Comparison of ENCODE assay signal across 8 cellular contexts in the genomic region with DNA sequence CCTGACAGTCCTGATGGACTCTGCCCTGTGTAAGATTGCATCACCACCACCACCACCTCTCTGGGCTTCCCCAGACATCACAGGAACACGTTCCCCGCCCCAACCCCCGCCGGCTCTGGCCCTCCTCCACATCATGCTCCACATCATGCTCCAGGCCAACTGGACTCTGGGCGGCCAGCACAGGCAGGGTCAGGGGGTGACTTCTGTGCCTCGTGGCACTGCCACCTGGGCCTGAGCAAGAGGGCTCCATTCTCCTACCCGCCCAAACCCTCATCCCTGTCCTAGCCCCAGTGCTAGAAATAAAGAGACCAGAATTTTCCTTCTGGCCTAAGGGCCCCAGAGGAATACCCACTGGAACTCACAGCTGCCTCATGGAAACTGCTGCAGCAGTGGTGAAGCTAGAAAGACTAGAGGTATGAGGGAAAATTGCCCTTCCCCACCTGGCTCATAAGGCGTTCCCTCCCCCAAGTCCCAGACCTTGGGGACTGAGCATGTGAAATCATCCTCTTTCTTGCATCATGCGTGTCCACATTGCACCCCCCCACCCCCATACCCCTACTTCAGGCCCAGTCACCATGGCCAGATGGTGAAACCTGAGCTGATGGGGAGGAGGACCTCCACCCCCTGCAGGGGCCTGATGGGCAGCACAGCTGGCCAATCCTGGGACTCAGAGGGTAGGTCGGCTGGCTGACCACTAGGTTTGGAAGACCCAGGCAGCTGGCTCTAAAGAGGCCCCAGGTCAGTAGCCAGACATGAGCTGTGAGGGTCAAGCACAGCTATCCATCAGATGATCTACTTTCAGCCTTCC. TPM values are rescaled to one million over a fixed set of nuclear protein-coding genes. Genes with fewer than 3 reads are reported as not detected.
A peak's percentile ranks its signal among the peaks of the same experiment; 100 is the strongest.
DNase-seq lines count a peak whose midpoint lies in the region; ATAC-seq and TF ChIP-seq lines count a peak whose summit lies in the region.

A gene with protein sequence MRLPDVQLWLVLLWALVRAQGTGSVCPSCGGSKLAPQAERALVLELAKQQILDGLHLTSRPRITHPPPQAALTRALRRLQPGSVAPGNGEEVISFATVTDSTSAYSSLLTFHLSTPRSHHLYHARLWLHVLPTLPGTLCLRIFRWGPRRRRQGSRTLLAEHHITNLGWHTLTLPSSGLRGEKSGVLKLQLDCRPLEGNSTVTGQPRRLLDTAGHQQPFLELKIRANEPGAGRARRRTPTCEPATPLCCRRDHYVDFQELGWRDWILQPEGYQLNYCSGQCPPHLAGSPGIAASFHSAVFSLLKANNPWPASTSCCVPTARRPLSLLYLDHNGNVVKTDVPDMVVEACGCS (plus strand): TSS at position 742 of the 808 bp plus-strand sequence. CDS start 230 bp downstream, outside the sequence.

- no peak within 1 kb of the TSS for H3K27ac ChIP-seq in Peyer's patch

- peaks cover 0 to 18% (median 0%) of the 10 kb centered on the region in 4 donors for H3K4me1 ChIP-seq in Peyer's patch

- CTCF ChIA-PET in activated CD4-positive, alpha-beta T cell treated with anti-CD3 and anti-CD28 coated beads, Interleukin-2, amount 10 ng/mL, durations not matched to agents 7 days and 5 days (lab: Charles Lee): interaction anchor here (0.8 to 5.0 kb wide), 11 partner anchors 8 to 225 kb away, joined by 3 to 31 read pairs (median 10); a partner anchor contains a TSS

- no peak for TF ChIP-seq POLR2A in Peyer's patch (IDR thresholded peaks at IDR 0.05)

- H3K27ac Mint-ChIP-seq in activated CD4-positive, alpha-beta T cell treated with anti-CD3 and anti-CD28 coated beads, Interleukin-2, amount 10 ng/mL, durations not matched to agents 7 days and 5 days: peak within 1 kb of the TSS; percentile 14

- TF ChIP-seq CTCF in choroid plexus epithelial cell (conservative IDR thresholded peaks at IDR 0.05; ENCODE audit: low read depth, low read length) (no peak), Peyer's patch (IDR thresholded peaks at IDR 0.05) (no peak)

- POLR2A ChIA-PET in activated CD4-positive, alpha-beta T cell treated with anti-CD3 and anti-CD28 coated beads, Interleukin-2, amount 10 ng/mL, durations not matched to agents 7 days and 5 days (lab: Charles Lee): interaction anchor here (0.6 kb wide), 1 partner anchor 140 kb away, joined by 11 read pairs; no protein-coding TSS in a partner anchor

- H3K4me3 ChIP-seq in choroid plexus epithelial cell (ENCODE audit: low read depth, low read length): peak within 1 kb of the TSS; percentile 27
- peak within 1 kb of the TSS in 1 of 4 donors; percentile 18 for H3K4me3 ChIP-seq in Peyer's patch

- ATAC-seq in HG02870 (IDR thresholded peaks at IDR 0.05; ENCODE audit: unreplicated experiment): no peak

- no peaks in the 10 kb centered on the region for H3K9me3 Mint-ChIP-seq in activated CD4-positive, alpha-beta T cell treated with anti-CD3 and anti-CD28 coated beads, Interleukin-2, amount 10 ng/mL, durations not matched to agents 7 days and 5 days

- H3K27me3 ChIP-seq in Peyer's patch: no peaks in the 10 kb centered on the region

- H3K27me3 Mint-ChIP-seq in activated CD4-positive, alpha-beta T cell treated with anti-CD3 and anti-CD28 coated beads, Interleukin-2, amount 10 ng/mL, durations not matched to agents 7 days and 5 days: peaks cover 1% of the 10 kb centered on the region

- DNase-seq in activated CD4-positive, alpha-beta T cell treated with anti-CD3 and anti-CD28 coated beads, Interleukin-2, amount 10 ng/mL, durations not matched to agents 7 days and 5 days: no peak
- DNase-seq in activated CD4-positive, alpha-beta T cell treated with anti-CD3 and anti-CD28 coated beads for 48 hours: no peak
- DNase-seq in NCI-H446 treated with DMSO at 0.1 percent for 48 hours (lab: John Stamatoyannopoulos, UW) (peak; percentile 22), choroid plexus epithelial cell (ENCODE audit: low read depth) (peak; percentile 97), renal cortical epithelial cell (ENCODE audit: low read depth) (peak; percentile 70), Peyer's patch (no peak)
- DNase-seq in activated CD4-positive, alpha-beta T cell treated with anti-CD3 and anti-CD28 coated beads, Interleukin-2, amount 50 U/mL, for 1 hour: no peak

- no peaks in the 10 kb centered on the region for H3K36me3 ChIP-seq in Peyer's patch

- no peaks in the 10 kb centered on the region for H3K36me3 Mint-ChIP-seq in activated CD4-positive, alpha-beta T cell treated with anti-CD3 and anti-CD28 coated beads, Interleukin-2, amount 10 ng/mL, durations not matched to agents 7 days and 5 days (ENCODE audit: low read depth)

- H3K4me1 Mint-ChIP-seq in activated CD4-positive, alpha-beta T cell treated with anti-CD3 and anti-CD28 coated beads, Interleukin-2, amount 10 ng/mL, durations not matched to agents 7 days and 5 days: peaks cover 26% of the 10 kb centered on the region

- peak within 1 kb of the TSS; percentile 35 for H3K4me3 Mint-ChIP-seq in activated CD4-positive, alpha-beta T cell treated with anti-CD3 and anti-CD28 coated beads, Interleukin-2, amount 10 ng/mL, durations not matched to agents 7 days and 5 days

- no peaks in the 10 kb centered on the region for H3K9me3 ChIP-seq in Peyer's patch

RNA-seq across cellular contexts. Expression of the gene that starts here (rescaled TPM):
- total RNA-seq in activated CD4-positive, alpha-beta T cell treated with anti-CD3 and anti-CD28 coated beads, Interleukin-2, amount 10 ng/mL, durations not matched to agents 7 days and 5 days: not detected
- 1.0 and 3.1 TPM in 2 replicates for total RNA-seq in renal cortical epithelial cell
- not detected for total RNA-seq in Peyer's patch

Comparison
In these comparisons a context has a peak if more than half of its experiments do, and no peak if none do; other contexts are left out.
1. DNase-seq: peak in NCI-H446 treated with DMSO at 0.1 percent for 48 hours (single experiment), choroid plexus epithelial cell (single experiment) and renal cortical epithelial cell (single experiment); none in activated CD4-positive, alpha-beta T cell treated with anti-CD3 and anti-CD28 coated beads, Interleukin-2, amount 10 ng/mL, durations not matched to agents 7 days and 5 days (single experiment), activated CD4-positive, alpha-beta T cell treated with anti-CD3 and anti-CD28 coated beads for 48 hours (single experiment), Peyer's patch (0 of 3) and activated CD4-positive, alpha-beta T cell treated with anti-CD3 and anti-CD28 coated beads, Interleukin-2, amount 50 U/mL, for 1 hour (single experiment).